22 cellular contexts compared by ENCODE assay signal in the genomic region with DNA sequence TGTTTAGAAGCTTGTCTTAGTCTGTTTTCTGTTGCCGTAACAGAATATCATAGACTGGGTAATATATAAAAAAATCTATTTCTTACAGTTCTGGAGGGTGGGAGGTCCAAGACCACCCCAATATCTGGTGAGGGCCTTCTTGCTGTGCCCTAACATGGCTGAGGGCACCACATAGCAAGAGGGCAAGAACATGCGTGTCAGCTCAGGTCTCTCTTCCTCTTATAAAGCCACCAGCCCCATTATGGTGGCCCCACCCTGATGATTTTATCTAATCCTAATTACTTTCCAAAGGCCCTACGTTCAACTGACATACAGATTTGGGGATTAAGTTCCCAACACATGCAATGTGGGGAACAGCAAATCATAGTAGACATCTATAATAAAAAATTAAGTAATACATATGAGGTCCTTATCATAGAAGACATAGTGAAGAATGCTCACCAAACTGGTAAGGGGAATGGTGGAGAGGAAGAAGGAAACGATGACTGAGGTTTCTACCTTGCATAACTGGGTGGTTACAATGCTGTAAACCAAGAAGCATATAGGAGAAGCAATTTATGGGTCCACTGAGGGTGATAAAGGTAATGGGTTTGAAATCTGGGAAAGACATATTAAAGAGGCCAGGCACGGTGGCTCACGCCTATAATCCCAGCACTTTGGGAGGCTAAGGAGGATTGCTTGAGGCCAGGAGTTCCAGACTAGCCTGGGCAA. TPM values are rescaled to one million over a fixed set of nuclear protein-coding genes. Genes with fewer than 3 reads are reported as not detected.
"Had no signal": no experiment of that assay in that cellular context is flagged by ENCODE, and none has a peak within 500 bp of the region (broad histone marks: within the 10 kb centered on the region; RNA-seq: fewer than 3 reads in every experiment).

No MANE protein-coding gene starts in this region.

- H3K4me3 ChIP-seq: body of pancreas, coronary artery, lung, psoas muscle, suprapubic skin, upper lobe of left lung had no signal

- H3K27me3 Mint-ChIP-seq: activated B cell treated with CpG ODN at 0.5 μM for 24 hours; activated CD4-positive, alpha-beta T cell treated with anti-CD3 and anti-CD28 coated beads, Interleukin-2, amount 10 ng/mL, durations not matched to agents 7 days and 5 days; natural killer cell treated with Interleukin-12 subunit alpha and Interleukin-12 subunit beta and Interleukin-15 and Interleukin-18, amount 100 ng/mL, for 72 hours; stimulated activated naive B cell treated with anti-CD40 and anti-IgM and Interleukin-4, amounts not matched to agents 10 μg/mL and 1 μg/mL and 100 μg/mL, for 72 hours; T-cell had no signal

- H3K27ac Mint-ChIP-seq: activated B cell treated with CpG ODN at 0.5 μM for 24 hours; activated CD4-positive, alpha-beta T cell treated with anti-CD3 and anti-CD28 coated beads, Interleukin-2, amount 10 ng/mL, durations not matched to agents 7 days and 5 days; stimulated activated naive B cell treated with anti-CD40 and anti-IgM and Interleukin-4, amounts not matched to agents 10 μg/mL and 1 μg/mL and 100 μg/mL, for 72 hours; T-cell had no signal

- H3K36me3 Mint-ChIP-seq: natural killer cell treated with Interleukin-12 subunit alpha and Interleukin-12 subunit beta and Interleukin-15 and Interleukin-18, amount 100 ng/mL, for 72 hours had no signal

- H3K9me3 Mint-ChIP-seq: activated B cell treated with CpG ODN at 0.5 μM for 24 hours; activated CD4-positive, alpha-beta T cell treated with anti-CD3 and anti-CD28 coated beads, Interleukin-2, amount 10 ng/mL, durations not matched to agents 7 days and 5 days; natural killer cell treated with Interleukin-12 subunit alpha and Interleukin-12 subunit beta and Interleukin-15 and Interleukin-18, amount 100 ng/mL, for 72 hours; stimulated activated naive B cell treated with anti-CD40 and anti-IgM and Interleukin-4, amounts not matched to agents 10 μg/mL and 1 μg/mL and 100 μg/mL, for 72 hours; T-cell had no signal

- H3K4me3 Mint-ChIP-seq: activated B cell treated with CpG ODN at 0.5 μM for 24 hours; activated CD4-positive, alpha-beta T cell treated with anti-CD3 and anti-CD28 coated beads, Interleukin-2, amount 10 ng/mL, durations not matched to agents 7 days and 5 days; natural killer cell treated with Interleukin-12 subunit alpha and Interleukin-12 subunit beta and Interleukin-15 and Interleukin-18, amount 100 ng/mL, for 72 hours; stimulated activated naive B cell treated with anti-CD40 and anti-IgM and Interleukin-4, amounts not matched to agents 10 μg/mL and 1 μg/mL and 100 μg/mL, for 72 hours; T-cell had no signal

- DNase-seq: activated B cell treated with CpG ODN at 0.5 μM for 24 hours; activated CD4-positive, alpha-beta T cell treated with anti-CD3 and anti-CD28 coated beads, Interleukin-2, amount 10 ng/mL, durations not matched to agents 7 days and 5 days; activated naive CD4-positive, alpha-beta T cell treated with anti-CD3 and anti-CD28 coated beads, Interleukin-2, amount 50 U/mL, for 16 hours; body of pancreas; central memory CD4-positive, alpha-beta T cell; effector memory CD4-positive, alpha-beta T cell; hypothalamus; psoas muscle; stimulated activated CD4-positive, alpha-beta T cell treated with anti-CD3 and anti-CD28 coated beads, Interleukin-2, amount 100 ng/mL, for 24 hours; stimulated activated naive B cell treated with anti-CD40 and anti-IgM and Interleukin-4, amounts not matched to agents 10 μg/mL and 1 μg/mL and 100 μg/mL, for 72 hours; T-cell; T1000; upper lobe of left lung had no signal

RNA-seq across cellular contexts. Expression of a gene that starts 41.1 kb away (rescaled TPM):
- total RNA-seq: activated B cell treated with CpG ODN at 0.5 μM for 24 hours; activated CD4-positive, alpha-beta T cell treated with anti-CD3 and anti-CD28 coated beads, Interleukin-2, amount 10 ng/mL, durations not matched to agents 7 days and 5 days; body of pancreas; epithelial cell of proximal tubule; glomerular endothelial cell; lung; mononuclear cell; natural killer cell treated with Interleukin-12 subunit alpha and Interleukin-12 subunit beta and Interleukin-15 and Interleukin-18, amount 100 ng/mL, for 72 hours; omental fat pad; sciatic nerve; suprapubic skin; T-cell; upper lobe of left lung had no signal
